1 cellular context compared by ENCODE assay signal in genomic region chr12:115423546-115423987, GRCh38.
TF ChIP-seq lines count a peak whose summit lies in the region.

No MANE protein-coding gene starts in this region.

TF ChIP-seq in GM23338, 12 proteins besides CTCF, POLR2A, EP300 and RAD21 (continued from another document):
- no peak for TF ChIP-seq ZNF462 (CRISPR knock-in tag; IDR thresholded peaks at IDR 0.05)
